In genomic region chr13:99227331-99227900, GRCh38 we compare ENCODE assay signal across 16 cellular contexts. TPM values are rescaled to one million over a fixed set of nuclear protein-coding genes. Genes with fewer than 3 reads are reported as not detected.
DNase-seq lines count a peak whose midpoint lies in the region; ATAC-seq and TF ChIP-seq lines count a peak whose summit lies in the region.
"Had no signal": no experiment of that assay in that cellular context is flagged by ENCODE, and none has a peak within 500 bp of the region (broad histone marks: within the 10 kb centered on the region; RNA-seq: fewer than 3 reads in every experiment).

No MANE protein-coding gene starts in this region.

- H3K9me3 Mint-ChIP-seq in CD8-positive, alpha-beta memory T cell = no peaks in the 10 kb centered on the region
- no peaks in the 10 kb centered on the region for H3K9me3 Mint-ChIP-seq in GM23338
- peaks cover 4% of the 10 kb centered on the region for H3K9me3 Mint-ChIP-seq in activated CD4-positive, alpha-beta memory T cell treated with anti-CD3 and anti-CD28 coated beads, Interleukin-2, amount 10 ng/mL, durations not matched to agents 7 days and 5 days
- H3K9me3 Mint-ChIP-seq in natural killer cell = no peaks in the 10 kb centered on the region

- peaks cover 0 to 14% (median 6%) of the 10 kb centered on the region in 3 donors for H3K36me3 Mint-ChIP-seq in CD8-positive, alpha-beta memory T cell
- H3K36me3 Mint-ChIP-seq in GM23338 (ENCODE audit: low read depth) (no peaks in the 10 kb centered on the region), natural killer cell (no peaks in the 10 kb centered on the region)
- H3K36me3 Mint-ChIP-seq in activated CD4-positive, alpha-beta memory T cell treated with anti-CD3 and anti-CD28 coated beads, Interleukin-2, amount 10 ng/mL, durations not matched to agents 7 days and 5 days (ENCODE audit: low read depth) = peaks cover 37% of the 10 kb centered on the region

- H3K36me3 ChIP-seq in CD8-positive, alpha-beta memory T cell (ENCODE audit: insufficient read depth, low read length) = no peaks in the 10 kb centered on the region
- no peaks in the 10 kb centered on the region for H3K36me3 ChIP-seq in GM23338 (ENCODE audit: insufficient read depth)
- H3K36me3 ChIP-seq: sigmoid colon had no signal

- H3K79me2 ChIP-seq in GM23338 (replicated peaks; ENCODE audit: insufficient read depth) = peaks cover 100% of the 10 kb centered on the region

- H2AFZ ChIP-seq in GM23338 = no peak overlapping the region

- H3K4me2 ChIP-seq in GM23338 = peak overlapping the region; percentile 45; the same call in 1 of the 2 replicates

- DNase-seq in CD8-positive, alpha-beta memory T cell = no peak
- no peak for DNase-seq in GM23338 (ENCODE audit: low spot score)
- DNase-seq in activated CD4-positive, alpha-beta memory T cell treated with anti-CD3 and anti-CD28 coated beads, Interleukin-2, amount 10 ng/mL, durations not matched to agents 7 days and 5 days = no peak
- no peak for DNase-seq in natural killer cell
- no peak for DNase-seq in head of caudate nucleus
- no peak for DNase-seq in NCI-H1417 (lab: John Stamatoyannopoulos, UW)
- DNase-seq: activated CD4-positive, alpha-beta T cell treated with anti-CD3 and anti-CD28 coated beads for 1 hour; hypothalamus; left ventricle myocardium superior; NCI-H1105; NCI-H446 treated with DMSO at 0.1 percent for 48 hours; sigmoid colon; SW 1271 had no signal

- POLR2A ChIA-PET in CD8-positive, alpha-beta memory T cell (lab: Charles Lee) = interaction anchor here (1.3 to 1.6 kb wide), 2 partner anchors 27 to 30 kb away, joined by 4 to 5 read pairs; partner anchors contain the start of genes GPR18 and UBAC2
- POLR2A ChIA-PET in activated CD4-positive, alpha-beta memory T cell treated with anti-CD3 and anti-CD28 coated beads, Interleukin-2, amount 10 ng/mL, durations not matched to agents 7 days and 5 days (lab: Charles Lee) = interaction anchor here (1.0 to 1.7 kb wide), 5 partner anchors 9 to 31 kb away, joined by 3 to 8 read pairs (median 5); partner anchors contain the start of genes GPR18 and UBAC2

- CTCF ChIA-PET in CD8-positive, alpha-beta memory T cell (lab: Charles Lee) = interaction anchor here (0.9 to 1.6 kb wide), 4 partner anchors 12 to 42 kb away, joined by 3 read pairs; no protein-coding TSS in a partner anchor
- CTCF ChIA-PET in activated CD4-positive, alpha-beta memory T cell treated with anti-CD3 and anti-CD28 coated beads, Interleukin-2, amount 10 ng/mL, durations not matched to agents 7 days and 5 days (lab: Charles Lee) = interaction anchor here (0.9 kb wide), 1 partner anchor 9 kb away, joined by 3 read pairs; no protein-coding TSS in a partner anchor

- intact Hi-C loops in natural killer cell (cut with micrococcal nuclease) = no loop called here
- intact Hi-C loops in head of caudate nucleus (cut with DNase I) = no loop called here

- H3K4me1 Mint-ChIP-seq in CD8-positive, alpha-beta memory T cell = peaks cover 83 to 96% (median 92%) of the 10 kb centered on the region in 3 donors
- peaks cover 36% of the 10 kb centered on the region for H3K4me1 Mint-ChIP-seq in GM23338
- H3K4me1 Mint-ChIP-seq in activated CD4-positive, alpha-beta memory T cell treated with anti-CD3 and anti-CD28 coated beads, Interleukin-2, amount 10 ng/mL, durations not matched to agents 7 days and 5 days = peaks cover 72% of the 10 kb centered on the region
- H3K4me1 Mint-ChIP-seq in natural killer cell = peaks cover 74 to 76% of the 10 kb centered on the region in 2 donors

- H4K20me1 ChIP-seq in GM23338 (replicated peaks; ENCODE audit: insufficient read depth) = peaks cover 49% of the 10 kb centered on the region

- H3K27me3 Mint-ChIP-seq in CD8-positive, alpha-beta memory T cell = no peaks in the 10 kb centered on the region
- H3K27me3 Mint-ChIP-seq in GM23338 (ENCODE audit: insufficient read depth, low read depth, poor library complexity) = peaks cover 6% of the 10 kb centered on the region
- H3K27me3 Mint-ChIP-seq in activated CD4-positive, alpha-beta memory T cell treated with anti-CD3 and anti-CD28 coated beads, Interleukin-2, amount 10 ng/mL, durations not matched to agents 7 days and 5 days = no peaks in the 10 kb centered on the region
- no peaks in the 10 kb centered on the region for H3K27me3 Mint-ChIP-seq in natural killer cell (ENCODE audit: low read depth in 2 of 2)

- no peak overlapping the region for H3K27ac ChIP-seq in CD8-positive, alpha-beta memory T cell (ENCODE audit: low read depth, low read length)
- no peak overlapping the region for H3K27ac ChIP-seq in GM23338 (ENCODE audit: low read depth)
- H3K27ac ChIP-seq: esophagus muscularis mucosa, sigmoid colon had no signal

- no peaks in the 10 kb centered on the region for H3K9me2 ChIP-seq in GM23338 (ENCODE audit: insufficient read depth)

- peaks cover 93% of the 10 kb centered on the region for H3K4me1 ChIP-seq in CD8-positive, alpha-beta memory T cell (ENCODE audit: insufficient read depth, low read length)
- H3K4me1 ChIP-seq in GM23338 (ENCODE audit: insufficient read depth) = no peaks in the 10 kb centered on the region

- ATAC-seq in GM23338 (no peak), natural killer cell (no peak), GM18907 (IDR thresholded peaks at IDR 0.05; ENCODE audit: unreplicated experiment) (no peak)
- ATAC-seq: left ventricle myocardium superior had no signal

- no peak overlapping the region for H3K4me3 ChIP-seq in CD8-positive, alpha-beta memory T cell (ENCODE audit: low read length)
- no peak overlapping the region for H3K4me3 ChIP-seq in GM23338
- H3K4me3 ChIP-seq: esophagus muscularis mucosa, sigmoid colon had no signal

- peak overlapping the region; percentile 26 to 93 (median 82) for H3K27ac Mint-ChIP-seq in CD8-positive, alpha-beta memory T cell
- H3K27ac Mint-ChIP-seq in GM23338 = no peak overlapping the region
- H3K27ac Mint-ChIP-seq in activated CD4-positive, alpha-beta memory T cell treated with anti-CD3 and anti-CD28 coated beads, Interleukin-2, amount 10 ng/mL, durations not matched to agents 7 days and 5 days = peak overlapping the region; percentile 21
- peak overlapping the region; percentile 13 to 73 for H3K27ac Mint-ChIP-seq in natural killer cell

- H3K27me3 ChIP-seq in CD8-positive, alpha-beta memory T cell (ENCODE audit: insufficient read depth, low read length, poor library complexity, severe bottlenecking) = no peaks in the 10 kb centered on the region
- no peaks in the 10 kb centered on the region for H3K27me3 ChIP-seq in GM23338 (ENCODE audit: insufficient read depth)
- H3K27me3 ChIP-seq: esophagus muscularis mucosa, sigmoid colon had no signal

- TF ChIP-seq CTCF in GM23338 (conservative IDR thresholded peaks at IDR 0.05; ENCODE audit: low read depth in 2 of 2) = no peak
- no peak for TF ChIP-seq CTCF in natural killer cell (IDR thresholded peaks at IDR 0.05)

- peak overlapping the region; percentile 19 to 88 (median 44) for H3K4me3 Mint-ChIP-seq in CD8-positive, alpha-beta memory T cell
- H3K4me3 Mint-ChIP-seq in GM23338 (no peak overlapping the region), natural killer cell (peak overlapping the region; percentile 35)
- no peak overlapping the region for H3K4me3 Mint-ChIP-seq in activated CD4-positive, alpha-beta memory T cell treated with anti-CD3 and anti-CD28 coated beads, Interleukin-2, amount 10 ng/mL, durations not matched to agents 7 days and 5 days
- H3K4me3 Mint-ChIP-seq: neural crest cell had no signal

- H3F3A ChIP-seq in GM23338 (replicated peaks; ENCODE audit: low read depth) = no peaks in the 10 kb centered on the region

- H3K9me3 ChIP-seq in CD8-positive, alpha-beta memory T cell (ENCODE audit: low read length) = no peaks in the 10 kb centered on the region
- H3K9me3 ChIP-seq: esophagus muscularis mucosa, sigmoid colon had no signal

TF ChIP-seq in GM23338, 12 proteins besides CTCF, POLR2A, EP300 and RAD21 (continues in another document):
- TF ChIP-seq NANOG (IDR thresholded peaks at IDR 0.05; ENCODE audit: borderline replicate concordance) = no peak
- no peak for TF ChIP-seq STAT1 (IDR thresholded peaks at IDR 0.05; ENCODE audit: unreplicated experiment)
- no peak for TF ChIP-seq CREB1 (CRISPR knock-in tag; IDR thresholded peaks at IDR 0.05; ENCODE audit: low read depth)
- no peak for TF ChIP-seq ZNF114 (CRISPR knock-in tag; IDR thresholded peaks at IDR 0.05)
- no peak for TF ChIP-seq POLR2AphosphoS5 (IDR thresholded peaks at IDR 0.05; ENCODE audit: low read depth)
- TF ChIP-seq EZH2 (IDR thresholded peaks at IDR 0.05; ENCODE audit: low read depth, unreplicated experiment) = no peak
- TF ChIP-seq ETS1 (IDR thresholded peaks at IDR 0.05) = no peak
- TF ChIP-seq ZNF331 (CRISPR knock-in tag; IDR thresholded peaks at IDR 0.05; ENCODE audit: low read depth) = no peak

RNA-seq across cellular contexts. Expression of gene UBAC2, which starts 26.8 kb away (rescaled TPM):
- total RNA-seq in CD8-positive, alpha-beta memory T cell = 10 to 100 TPM; 62.3 to 63.7 TPM
- 160 TPM for polyA plus RNA-seq in CD8-positive, alpha-beta memory T cell
- 76.9 and 112 TPM in 2 replicates for total RNA-seq in GM23338 (2014; rRNA removed; shearing (Covaris generic))
- polyA plus RNA-seq in GM23338 (2016; fragmentation: Nextera tagmentation; extraction: Ambion mirVana) = 34.3 and 37.9 TPM in 2 replicates
- total RNA-seq in activated CD4-positive, alpha-beta memory T cell treated with anti-CD3 and anti-CD28 coated beads, Interleukin-2, amount 10 ng/mL, durations not matched to agents 7 days and 5 days = 10 to 100 TPM; 53.8 to 55.2 TPM
- 10 to 100 TPM; 50.6 to 59.1 (median 56.4) TPM for total RNA-seq in natural killer cell

RNA-seq across cellular contexts. Expression of gene GPR18, which starts 30.8 kb away (rescaled TPM):
- 10 to 100 TPM; 15.2 to 16.2 TPM for total RNA-seq in CD8-positive, alpha-beta memory T cell
- polyA plus RNA-seq in CD8-positive, alpha-beta memory T cell = 32.4 TPM
- total RNA-seq in GM23338 (2014; rRNA removed; shearing (Covaris generic)) = not detected in 2 replicates
- polyA plus RNA-seq in GM23338 (2016; fragmentation: Nextera tagmentation; extraction: Ambion mirVana) = 2.6 and 3.0 TPM in 2 replicates
- total RNA-seq in activated CD4-positive, alpha-beta memory T cell treated with anti-CD3 and anti-CD28 coated beads, Interleukin-2, amount 10 ng/mL, durations not matched to agents 7 days and 5 days = 10 to 100 TPM; 10.3 to 10.4 TPM
- 10 to 100 TPM; 11.4 to 41.7 (median 25.5) TPM for total RNA-seq in natural killer cell
- total RNA-seq: esophagus muscularis mucosa, left ventricle myocardium superior, neural crest cell had no signal

Comparison
In these comparisons a context has a peak if more than half of its experiments do, and no peak if none do; other contexts are left out.
1. H3K4me3 Mint-ChIP-seq: peak in CD8-positive, alpha-beta memory T cell (7 of 7) and natural killer cell (single experiment); none in GM23338 (single experiment) and activated CD4-positive, alpha-beta memory T cell treated with anti-CD3 and anti-CD28 coated beads, Interleukin-2, amount 10 ng/mL, durations not matched to agents 7 days and 5 days (single experiment).
2. RNA of gene GPR18, which starts 30.8 kb away (total RNA-seq): 11.4 to 41.7 TPM in natural killer cell, 15.2 to 16.2 TPM in CD8-positive, alpha-beta memory T cell and 10.3 to 10.4 TPM in activated CD4-positive, alpha-beta memory T cell treated with anti-CD3 and anti-CD28 coated beads, Interleukin-2, amount 10 ng/mL, durations not matched to agents 7 days and 5 days; not detected in GM23338; every median in the first group is over 10 times any median in the second.